27 cellular contexts compared by ENCODE assay signal in genomic region chr6:168536665-168537249, GRCh38.
DNase-seq lines count a peak whose midpoint lies in the region; ATAC-seq, FAIRE-seq and TF ChIP-seq lines count a peak whose summit lies in the region.
"Had no signal": no experiment of that assay in that cellular context is flagged by ENCODE, and none has a peak within 500 bp of the region (broad histone marks: within the 10 kb centered on the region; RNA-seq: fewer than 3 reads in every experiment).

No MANE protein-coding gene starts in this region.

- CTCF ChIA-PET in HepG2 (lab: Yijun Ruan, JAX; ENCODE audit: low intra/inter-chr PET ratio, low total read pairs), result no interaction called here

- peaks cover 29 to 75% of the 10 kb centered on the region in 2 experiments for H3K27me3 ChIP-seq in HepG2 (ENCODE audit: control insufficient read depth in 1 of 2, insufficient read depth in 2 of 2, low read length in 2 of 2)
- H3K27me3 ChIP-seq in vagina, result no peaks in the 10 kb centered on the region
- H3K27me3 ChIP-seq: brain microvascular endothelial cell had no signal

- DNase-seq in Right ventricle myocardium inferior (ENCODE audit: missing footprints), result peak; percentile 63
- no peak for DNase-seq in left ventricle myocardium superior
- DNase-seq in HepG2 (ENCODE audit: low spot score), result no peak
- no peak for DNase-seq in vagina (ENCODE audit: extremely low spot score in 2 of 2)
- DNase-seq in T-helper 1 cell, result no peak
- DNase-seq in activated CD4-positive, alpha-beta T cell treated with anti-CD3 and anti-CD28 coated beads for 48 hours, result no peak
- DNase-seq: 8988T; activated CD4-positive, alpha-beta memory T cell treated with anti-CD3 and anti-CD28 coated beads, Interleukin-2, amount 10 ng/mL, durations not matched to agents 7 days and 5 days; activated gamma-delta T cell treated with Interleukin-2 at 50 U/mL for 16 hours; activated naive CD8-positive, alpha-beta T cell treated with anti-CD3 and anti-CD28 coated beads, Interleukin-2, amount 50 U/mL, for 24 hours; activated T-cell treated with anti-CD3 and anti-CD28 coated beads for 4 hours; brain microvascular endothelial cell; CD4-positive, alpha-beta T cell; EL; endodermal cell; Kasumi-1; kidney; NCI-H1694; NCI-H2171; NCI-H510A treated with DMSO at 0.1 percent for 48 hours; occipital lobe; retina; T-cell had no signal

- H3K27ac ChIP-seq in HepG2 (ENCODE audit: extremely low read length, insufficient read depth, low read length) (no peak overlapping the region), skin epidermis (peak overlapping the region in 14 of 21 experiments; percentile 1 to 71 (median 53)), vagina (peak overlapping the region; percentile 36)
- H3K27ac ChIP-seq: brain microvascular endothelial cell had no signal

- no TSS peak for BruUV-seq in HepG2 (replicated peaks; lab: Mats Ljungman, UMichigan)

- H4K20me1 ChIP-seq in HepG2 (ENCODE audit: insufficient read depth, low read length), result no peaks in the 10 kb centered on the region

- POLR2A ChIA-PET in HepG2 (lab: Yijun Ruan, JAX), result no interaction called here

- TF ChIP-seq POLR2A in HepG2 (IDR thresholded peaks at IDR 0.05; ENCODE audit: insufficient read depth in 1 of 2, low read depth in 2 of 2, low read length in 2 of 2), result no peak
- no peak for TF ChIP-seq POLR2A in vagina (IDR thresholded peaks at IDR 0.05)

- no peak overlapping the region for H2AFZ ChIP-seq in HepG2 (ENCODE audit: low read length)

- H3K4me2 ChIP-seq in HepG2 (ENCODE audit: low read depth, low read length), result no peak overlapping the region

- TF ChIP-seq RAD21 in HepG2 (CRISPR knock-in tag; IDR thresholded peaks at IDR 0.05), result no peak

- no peaks in the 10 kb centered on the region for H3K79me2 ChIP-seq in HepG2 (ENCODE audit: insufficient read depth, low read length)

- in situ Hi-C loops in HepG2 (cut with HindIII; ENCODE audit: extremely low pct_ligation_motif_present, low pct_unique_long_range_greater_than_20kb), result no loop called here

- H3K4me1 ChIP-seq in HepG2 (ENCODE audit: insufficient read depth, low read length) (no peaks in the 10 kb centered on the region), vagina (no peaks in the 10 kb centered on the region)
- H3K4me1 ChIP-seq: HAP-1 had no signal

- ATAC-seq in Right ventricle myocardium inferior (no peak), left ventricle myocardium superior (no peak), HepG2 (peak; percentile 36), HG02759 (IDR thresholded peaks at IDR 0.05; ENCODE audit: unreplicated experiment) (no peak)
- ATAC-seq: activated naive CD8-positive, alpha-beta T cell treated with anti-CD3 and anti-CD28 coated beads, Interleukin-2, amount 50 U/mL, for 24 hours; T-cell had no signal

- H3K9me3 ChIP-seq in HepG2 (ENCODE audit: low read length) (no peaks in the 10 kb centered on the region), vagina (no peaks in the 10 kb centered on the region)
- H3K9me3 ChIP-seq: HAP-1 had no signal

- FAIRE-seq in HepG2 (lab: Jason Lieb, UNC), result no peak
- FAIRE-seq: colon, kidney had no signal

- H3K4me3 ChIP-seq in HepG2 (replicated peaks in 1 of 3; ENCODE audit: insufficient read depth in 1 of 3, low read depth in 2 of 3, low read length in 3 of 3), result no peak overlapping the region
- H3K4me3 ChIP-seq in skin epidermis, result no peak overlapping the region
- no peak overlapping the region for H3K4me3 ChIP-seq in vagina
- H3K4me3 ChIP-seq: HAP-1 had no signal

- intact Hi-C loops in Right ventricle myocardium inferior (cut with DNase I), result no loop called here
- intact Hi-C loops in left ventricle myocardium superior (cut with micrococcal nuclease), result no loop called here
- intact Hi-C loops in HepG2 (cut with micrococcal nuclease; ENCODE audit: unreplicated experiment), result no loop called here
- intact Hi-C loops in vagina (cut with DNase I), result no loop called here

- no peak overlapping the region for H3K9ac ChIP-seq in HepG2 (ENCODE audit: insufficient read depth, low read depth, low read length)

- H3K36me3 ChIP-seq in HepG2 (replicated peaks in 1 of 2; ENCODE audit: control insufficient read depth in 1 of 2, insufficient read depth in 2 of 2, low read length in 2 of 2) (no peaks in the 10 kb centered on the region), vagina (no peaks in the 10 kb centered on the region)
- H3K36me3 ChIP-seq: brain microvascular endothelial cell, HAP-1 had no signal

- WGBS in HepG2 (ENCODE audit: low lambda C conversion rate), result 21% methylated on average over 11 of the region's 14 CpGs

- TF ChIP-seq EP300 in HepG2 (IDR thresholded peaks at IDR 0.05; ENCODE audit: low read depth in 2 of 2, low read length in 2 of 2), result no peak
- no peak for TF ChIP-seq EP300 in HepG2 (CRISPR knock-in tag; IDR thresholded peaks at IDR 0.05; ENCODE audit: borderline replicate concordance)

- no peak for TF ChIP-seq CTCF in HepG2 (CRISPR knock-in tag; IDR thresholded peaks at IDR 0.05)
- TF ChIP-seq CTCF in vagina (IDR thresholded peaks at IDR 0.05), result no peak

TF ChIP-seq in HepG2, 621 proteins besides CTCF, POLR2A, EP300 and RAD21:
- 0 out of 2 replicates have a peak, but pooled peaks have one; percentile 32 for TF ChIP-seq ZNF891 (CRISPR knock-in tag; IDR thresholded peaks at IDR 0.05)
- no peak for TF ChIP-seq ZBTB21 (CRISPR knock-in tag; IDR thresholded peaks at IDR 0.05)
